Comparison of ENCODE assay signal across 27 cellular contexts in the genomic region with DNA sequence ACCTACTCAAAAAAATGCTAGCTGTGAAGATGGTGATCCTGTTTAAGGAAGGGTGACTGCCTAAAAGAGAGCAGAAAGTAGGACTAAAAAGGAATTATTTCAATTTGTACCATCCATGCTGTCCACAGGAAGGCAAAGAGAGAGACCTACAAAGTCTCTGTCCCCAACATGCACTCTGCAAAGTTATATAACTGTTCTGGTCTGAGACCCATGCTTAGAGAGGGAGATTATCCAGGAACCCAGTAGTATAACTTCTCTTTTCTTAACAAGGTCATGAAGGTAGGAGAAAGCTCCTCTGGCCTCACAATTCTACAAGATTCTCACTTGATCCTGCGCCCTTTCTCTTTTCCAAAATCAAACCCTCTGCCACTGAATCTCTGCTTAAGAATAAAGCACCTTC. TPM values are rescaled to one million over a fixed set of nuclear protein-coding genes. Genes with fewer than 3 reads are reported as not detected.
"Had no signal": no experiment of that assay in that cellular context is flagged by ENCODE, and none has a peak within 500 bp of the region (broad histone marks: within the 10 kb centered on the region; RNA-seq: fewer than 3 reads in every experiment).

No MANE protein-coding gene starts in this region.

- H3K27me3 ChIP-seq: ascending aorta, cardiac muscle cell had no signal

- H3K4me3 ChIP-seq: ascending aorta, cardiac muscle cell had no signal

- H3K27ac ChIP-seq: ascending aorta, cardiac muscle cell, VCaP had no signal

- ATAC-seq: activated CD8-positive, alpha-beta T cell treated with anti-CD3 and anti-CD28 coated beads for 36 hours; activated naive CD8-positive, alpha-beta T cell treated with anti-CD3 and anti-CD28 coated beads, Interleukin-2, amount 50 U/mL, for 24 hours had no signal

- H3K9me3 ChIP-seq: ascending aorta had no signal

- DNase-seq: activated B cell treated with CpG ODN at 0.5 μM for 24 hours; activated CD4-positive, alpha-beta memory T cell treated with anti-CD3 and anti-CD28 coated beads for 36 hours; activated CD4-positive, alpha-beta T cell treated with anti-CD3 and anti-CD28 coated beads for 4 hours; activated CD4-positive, alpha-beta T cell treated with anti-CD3 and anti-CD28 coated beads, Interleukin-2, amount 10 ng/mL, durations not matched to agents 24 days and 14 days; activated CD4-positive, alpha-beta T cell treated with anti-CD3 and anti-CD28 coated beads, Interleukin-2, amount 50 U/mL, for 1 hour; activated CD4-positive, alpha-beta T cell treated with anti-CD3 and anti-CD28 coated beads, Interleukin-2, amount 50 U/mL, for 4 hours; activated CD4-positive, CD25-positive, alpha-beta regulatory T cell treated with anti-CD3 and anti-CD28 coated beads, Interleukin-2, amount 50 U/mL, for 72 hours; activated CD8-positive, alpha-beta memory T cell treated with anti-CD3 and anti-CD28 coated beads, Interleukin-2, amount 50 U/mL, for 4 hours; activated CD8-positive, alpha-beta T cell treated with anti-CD3 and anti-CD28 coated beads for 36 hours; activated effector memory CD4-positive, alpha-beta T cell treated with Interleukin-2 at 50 U/mL for 16 hours; activated gamma-delta T cell; activated naive CD4-positive, alpha-beta T cell treated with anti-CD3 and anti-CD28 coated beads, Interleukin-2, amount 10 ng/mL, durations not matched to agents 7 days and 5 days; activated naive CD4-positive, alpha-beta T cell treated with Interleukin-2 at 50 U/mL for 16 hours; activated naive CD8-positive, alpha-beta T cell treated with anti-CD3 and anti-CD28 coated beads, Interleukin-2, amount 10 ng/mL, durations not matched to agents 7 days and 5 days; activated naive CD8-positive, alpha-beta T cell treated with anti-CD3 and anti-CD28 coated beads, Interleukin-2, amount 50 U/mL, for 24 hours; activated T-cell treated with anti-CD3 and anti-CD28 coated beads, Interleukin-2, amount 50 U/mL, for 24 hours; activated T-cell treated with anti-CD3 and anti-CD28 coated beads, Interleukin-2, amount 50 U/mL, for 48 hours; amygdala; anterior cingulate cortex; central memory CD4-positive, alpha-beta T cell; SW 1271; T-helper 1 cell; T-helper 2 cell; T-helper 9 cell had no signal

- H3K4me1 ChIP-seq: ascending aorta had no signal

- H3K36me3 ChIP-seq: ascending aorta, cardiac muscle cell had no signal

RNA-seq across cellular contexts. Expression of a gene that starts 25.8 kb away (rescaled TPM):
- total RNA-seq: activated B cell treated with CpG ODN at 0.5 μM for 24 hours had no signal
